ENCODE assay signal across 19 cellular contexts in genomic region chr6:154536922-154537449, GRCh38. TPM values are rescaled to one million over a fixed set of nuclear protein-coding genes. Genes with fewer than 3 reads are reported as not detected.
DNase-seq lines count a peak whose midpoint lies in the region; ATAC-seq, FAIRE-seq and TF ChIP-seq lines count a peak whose summit lies in the region.
"Had no signal": no experiment of that assay in that cellular context is flagged by ENCODE, and none has a peak within 500 bp of the region (broad histone marks: within the 10 kb centered on the region; RNA-seq: fewer than 3 reads in every experiment).

No MANE protein-coding gene starts in this region.

- H4K91ac ChIP-seq in neuronal stem cell (ENCODE audit: low read depth, low read length, poor library complexity): no peak overlapping the region

- peak overlapping the region; percentile 29; the same call in 1 of the 2 replicates for H3K4me2 ChIP-seq in GM23338
- H3K4me2 ChIP-seq in neuronal stem cell (ENCODE audit: insufficient read depth, low read length, poor library complexity, severe bottlenecking): no peak overlapping the region
- H3K4me2 ChIP-seq: BLaER1 had no signal

- intact Hi-C loops in right lobe of liver (cut with DNase I): no loop called here

- no peaks in the 10 kb centered on the region for H3K9me3 Mint-ChIP-seq in GM23338

- H3K36me3 ChIP-seq in GM23338 (ENCODE audit: insufficient read depth) (no peaks in the 10 kb centered on the region), bronchial epithelial cell (ENCODE audit: control insufficient read depth, insufficient read depth, low read length) (no peaks in the 10 kb centered on the region), right lobe of liver (no peaks in the 10 kb centered on the region), neuronal stem cell (replicated peaks in 1 of 2; ENCODE audit: control insufficient read depth in 2 of 2, insufficient read depth in 2 of 2, low read length in 2 of 2) (no peaks in the 10 kb centered on the region), H7 (replicated peaks; ENCODE audit: control insufficient read depth, insufficient read depth, low read length) (no peaks in the 10 kb centered on the region)
- H3K36me3 ChIP-seq: BLaER1, HAP-1 had no signal

- no peak overlapping the region for H3K4me3 Mint-ChIP-seq in GM23338

- H3K4me1 Mint-ChIP-seq in GM23338: peaks cover 35% of the 10 kb centered on the region

- no peak for TF ChIP-seq CTCF in GM23338 (conservative IDR thresholded peaks at IDR 0.05; ENCODE audit: low read depth in 2 of 2)
- no peak for TF ChIP-seq CTCF in bronchial epithelial cell (IDR thresholded peaks at IDR 0.05; ENCODE audit: insufficient read depth, low read length, severe bottlenecking)
- TF ChIP-seq CTCF in right lobe of liver (IDR thresholded peaks at IDR 0.05): no peak

- H3K4me3 ChIP-seq in GM23338 (no peak overlapping the region), bronchial epithelial cell (ENCODE audit: low read depth, low read length) (no peak overlapping the region), right lobe of liver (no peak overlapping the region), neuronal stem cell (ENCODE audit: low read length in 2 of 2) (no peak overlapping the region), H7 (ENCODE audit: insufficient read depth, low read depth, low read length) (no peak overlapping the region)
- H3K4me3 ChIP-seq: BLaER1, HAP-1 had no signal

- H3K79me1 ChIP-seq in neuronal stem cell (ENCODE audit: low read depth, low read length): no peaks in the 10 kb centered on the region

- H3K27me3 ChIP-seq in GM23338 (ENCODE audit: insufficient read depth): peaks cover 30% of the 10 kb centered on the region
- H3K27me3 ChIP-seq in bronchial epithelial cell (ENCODE audit: control insufficient read depth, insufficient read depth, low read length): no peaks in the 10 kb centered on the region
- no peaks in the 10 kb centered on the region for H3K27me3 ChIP-seq in right lobe of liver
- H3K27me3 ChIP-seq in neuronal stem cell (ENCODE audit: control insufficient read depth in 3 of 3, insufficient read depth in 3 of 3, low read depth in 1 of 3, low read length in 3 of 3): peaks cover 0 to 12% (median 0%) of the 10 kb centered on the region in 3 experiments
- H3K27me3 ChIP-seq in H7 (ENCODE audit: control insufficient read depth, insufficient read depth, low read length): peaks cover 3% of the 10 kb centered on the region; the same call in 1 of the 2 replicates
- H3K27me3 ChIP-seq: BLaER1 had no signal

- H3K9me3 ChIP-seq in right lobe of liver (no peaks in the 10 kb centered on the region), neuronal stem cell (replicated peaks in 1 of 2; ENCODE audit: control insufficient read depth in 2 of 2, insufficient read depth in 1 of 2, low read depth in 1 of 2, low read length in 2 of 2) (no peaks in the 10 kb centered on the region)
- H3K9me3 ChIP-seq: BLaER1, HAP-1 had no signal

- 75% methylated on average over 4 of the region's 5 CpGs for WGBS in right lobe of liver (ENCODE audit: insufficient coverage, low coverage, low lambda C conversion rate, missing lambda C conversion rate)
- WGBS in neuronal stem cell (ENCODE audit: extremely low coverage in 2 of 2, insufficient read length in 2 of 2, insufficient replicate concordance in 1 of 2), 2 donors: no CpG with 5 or more reads among the region's 5 CpGs

- H3K14ac ChIP-seq in neuronal stem cell (ENCODE audit: low read length): no peak overlapping the region

- no peak overlapping the region for H2BK5ac ChIP-seq in neuronal stem cell (ENCODE audit: low read length)

- H2BK12ac ChIP-seq in neuronal stem cell (ENCODE audit: low read length): peak overlapping the region; percentile 79

- peak; percentile 43 for FAIRE-seq in bronchial epithelial cell (lab: Jason Lieb, UNC)
- FAIRE-seq: GM19239 had no signal

- no peak overlapping the region for H3K9ac ChIP-seq in neuronal stem cell (ENCODE audit: low read depth, low read length, poor library complexity)
- H3K9ac ChIP-seq: BLaER1 had no signal

- TF ChIP-seq POLR2A in right lobe of liver (IDR thresholded peaks at IDR 0.05): no peak

- in situ Hi-C loops in KBM-7 (cut with MboI; ENCODE audit: low pct_unique_long_range_greater_than_20kb, low sequenced_read_pairs): no loop called here

- H3K79me2 ChIP-seq in GM23338 (replicated peaks; ENCODE audit: insufficient read depth): no peaks in the 10 kb centered on the region

- no peak overlapping the region for H2BK15ac ChIP-seq in neuronal stem cell (ENCODE audit: low read length)

- H3K9me2 ChIP-seq in GM23338 (ENCODE audit: insufficient read depth): no peaks in the 10 kb centered on the region

- H3K18ac ChIP-seq in neuronal stem cell (ENCODE audit: low read length): no peak overlapping the region

- H2AK5ac ChIP-seq in neuronal stem cell (ENCODE audit: low read depth, low read length): no peak overlapping the region

- no peak overlapping the region for H2AFZ ChIP-seq in GM23338
- no peak overlapping the region for H2AFZ ChIP-seq in neuronal stem cell (ENCODE audit: low read length)

- no peaks in the 10 kb centered on the region for H3K36me3 Mint-ChIP-seq in GM23338 (ENCODE audit: low read depth)

- no peak overlapping the region for H3K4ac ChIP-seq in neuronal stem cell (ENCODE audit: low read length)

- H3K27ac ChIP-seq in GM23338 (ENCODE audit: low read depth) (no peak overlapping the region), right lobe of liver (peak overlapping the region in 1 of 3 donors; percentile 59), neuronal stem cell (replicated peaks; ENCODE audit: low read length) (no peak overlapping the region)
- H3K27ac ChIP-seq: BLaER1, RWPE1 had no signal

- DNase-seq in GM23338 (ENCODE audit: low spot score) (no peak), bronchial epithelial cell (ENCODE audit: low read depth) (no peak), right lobe of liver (no peak), neuronal stem cell (ENCODE audit: low spot score) (no peak), HUDEP-2 (lab: John Stamatoyannopoulos, UW; ENCODE audit: unreplicated experiment in 76 of 76) (no peak), activated gamma-delta T cell (lab: John Stamatoyannopoulos, UW) (no peak), KBM-7 (no peak), H7 (no peak)
- DNase-seq: 8988T, DMS 273 treated with DMSO at 0.1 percent for 48 hours, EL, NCI-H1048, NCI-H1436 treated with DMSO at 0.1 percent for 48 hours, NCI-H2029 treated with DMSO at 0.1 percent for 48 hours, PC-3 had no signal

- no peaks in the 10 kb centered on the region for H4K20me1 ChIP-seq in GM23338 (replicated peaks; ENCODE audit: insufficient read depth)
- H4K20me1 ChIP-seq: BLaER1 had no signal

- H3K23ac ChIP-seq in neuronal stem cell (ENCODE audit: low read depth, low read length, poor library complexity): no peak overlapping the region

- H3K27me3 Mint-ChIP-seq in GM23338 (ENCODE audit: insufficient read depth, low read depth, poor library complexity): peaks cover 10% of the 10 kb centered on the region

- peak; percentile 67 for ATAC-seq in GM23338
- peak in 3 of 4 donors; percentile 6 to 18 (median 13) for ATAC-seq in right lobe of liver
- ATAC-seq: PC-3 had no signal

- no peaks in the 10 kb centered on the region for H3F3A ChIP-seq in GM23338 (replicated peaks; ENCODE audit: low read depth)

- no peak overlapping the region for H3K27ac Mint-ChIP-seq in GM23338

- H3K4me1 ChIP-seq in GM23338 (ENCODE audit: insufficient read depth): peaks cover 28% of the 10 kb centered on the region
- H3K4me1 ChIP-seq in right lobe of liver: peaks cover 0 to 16% (median 9%) of the 10 kb centered on the region in 4 donors
- peaks cover 9 to 17% of the 10 kb centered on the region in 2 donors for H3K4me1 ChIP-seq in neuronal stem cell (ENCODE audit: control insufficient read depth in 2 of 2, insufficient read depth in 1 of 2, low read depth in 1 of 2, low read length in 2 of 2)
- H3K4me1 ChIP-seq: BLaER1 had no signal

- H4K8ac ChIP-seq in neuronal stem cell (ENCODE audit: low read depth, low read length): no peak overlapping the region

- no peak overlapping the region for H2BK120ac ChIP-seq in neuronal stem cell (ENCODE audit: low read depth, low read length)

TF ChIP-seq in GM23338, 12 proteins besides CTCF, POLR2A, EP300 and RAD21 (continues in another document):
- TF ChIP-seq STAT1 (IDR thresholded peaks at IDR 0.05; ENCODE audit: unreplicated experiment): no peak
- TF ChIP-seq NANOG (IDR thresholded peaks at IDR 0.05; ENCODE audit: borderline replicate concordance): no peak
- TF ChIP-seq POLR2AphosphoS5 (IDR thresholded peaks at IDR 0.05; ENCODE audit: low read depth): no peak
- TF ChIP-seq ZNF114 (CRISPR knock-in tag; IDR thresholded peaks at IDR 0.05): no peak
- TF ChIP-seq EZH2phosphoT487 (IDR thresholded peaks at IDR 0.05; ENCODE audit: unreplicated experiment): no peak
- TF ChIP-seq, protein P1, sequence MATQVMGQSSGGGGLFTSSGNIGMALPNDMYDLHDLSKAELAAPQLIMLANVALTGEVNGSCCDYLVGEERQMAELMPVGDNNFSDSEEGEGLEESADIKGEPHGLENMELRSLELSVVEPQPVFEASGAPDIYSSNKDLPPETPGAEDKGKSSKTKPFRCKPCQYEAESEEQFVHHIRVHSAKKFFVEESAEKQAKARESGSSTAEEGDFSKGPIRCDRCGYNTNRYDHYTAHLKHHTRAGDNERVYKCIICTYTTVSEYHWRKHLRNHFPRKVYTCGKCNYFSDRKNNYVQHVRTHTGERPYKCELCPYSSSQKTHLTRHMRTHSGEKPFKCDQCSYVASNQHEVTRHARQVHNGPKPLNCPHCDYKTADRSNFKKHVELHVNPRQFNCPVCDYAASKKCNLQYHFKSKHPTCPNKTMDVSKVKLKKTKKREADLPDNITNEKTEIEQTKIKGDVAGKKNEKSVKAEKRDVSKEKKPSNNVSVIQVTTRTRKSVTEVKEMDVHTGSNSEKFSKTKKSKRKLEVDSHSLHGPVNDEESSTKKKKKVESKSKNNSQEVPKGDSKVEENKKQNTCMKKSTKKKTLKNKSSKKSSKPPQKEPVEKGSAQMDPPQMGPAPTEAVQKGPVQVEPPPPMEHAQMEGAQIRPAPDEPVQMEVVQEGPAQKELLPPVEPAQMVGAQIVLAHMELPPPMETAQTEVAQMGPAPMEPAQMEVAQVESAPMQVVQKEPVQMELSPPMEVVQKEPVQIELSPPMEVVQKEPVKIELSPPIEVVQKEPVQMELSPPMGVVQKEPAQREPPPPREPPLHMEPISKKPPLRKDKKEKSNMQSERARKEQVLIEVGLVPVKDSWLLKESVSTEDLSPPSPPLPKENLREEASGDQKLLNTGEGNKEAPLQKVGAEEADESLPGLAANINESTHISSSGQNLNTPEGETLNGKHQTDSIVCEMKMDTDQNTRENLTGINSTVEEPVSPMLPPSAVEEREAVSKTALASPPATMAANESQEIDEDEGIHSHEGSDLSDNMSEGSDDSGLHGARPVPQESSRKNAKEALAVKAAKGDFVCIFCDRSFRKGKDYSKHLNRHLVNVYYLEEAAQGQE (IDR thresholded peaks at IDR 0.05; ENCODE audit: unreplicated experiment): no peak

RNA-seq across cellular contexts. Expression of gene CNKSR3, which starts 26.5 kb away (rescaled TPM):
- total RNA-seq in GM23338 (2014; rRNA removed; shearing (Covaris generic)): 3.5 and 5.7 TPM in 2 replicates
- 1.9 and 2.0 TPM in 2 replicates for polyA plus RNA-seq in GM23338 (2016; fragmentation: Nextera tagmentation; extraction: Ambion mirVana)
- total RNA-seq in bronchial epithelial cell (2.6 and 3.6 TPM in 2 replicates), right lobe of liver (10 to 100 TPM; 19.8 to 43.4 (median 26.9) TPM)
- polyA plus RNA-seq in neuronal stem cell (2013, experiment 1 of 2): 10.8 TPM
- polyA plus RNA-seq in neuronal stem cell (2013, experiment 2 of 2): 10.7 TPM
- total RNA-seq in H7 (2014; rRNA removed; shearing (Covaris generic)): 8.7 and 8.8 TPM in 2 replicates
